8 cellular contexts compared by ENCODE assay signal in the genomic region with DNA sequence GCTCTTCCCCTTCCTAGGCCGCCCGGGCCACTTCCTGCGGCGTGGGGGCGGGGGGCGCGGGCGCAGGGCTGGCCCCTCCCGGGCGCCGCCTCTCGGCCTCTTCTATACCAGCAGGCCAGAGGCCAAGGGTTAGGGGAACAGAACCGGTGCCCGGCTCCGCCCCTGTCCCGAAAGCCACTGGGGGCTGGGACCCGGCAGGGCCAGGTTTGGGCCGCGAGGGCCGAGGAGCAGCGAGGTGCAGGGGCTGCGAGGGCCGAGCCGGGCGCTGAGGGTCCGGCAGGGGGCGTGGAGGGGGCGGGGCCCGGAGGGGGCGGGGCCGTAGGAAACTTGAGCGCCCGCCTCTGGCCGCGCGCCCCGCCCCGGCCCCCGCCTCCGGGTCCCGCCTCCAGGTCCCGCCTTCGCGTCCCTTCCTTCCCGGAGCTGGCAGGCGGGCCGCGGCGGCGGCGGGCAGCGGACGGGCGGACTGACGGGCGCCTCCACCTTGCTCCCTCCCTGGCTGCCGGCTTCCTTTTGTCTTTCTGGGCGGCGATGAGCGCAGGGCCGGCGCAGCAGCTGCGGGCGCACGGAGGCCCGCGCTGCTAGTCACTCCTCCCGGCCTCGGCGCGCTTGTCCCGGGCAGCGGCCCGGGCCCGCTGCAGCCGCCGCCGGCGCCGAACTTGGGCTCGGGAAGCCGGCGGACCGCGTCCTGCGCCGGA. TPM values are rescaled to one million over a fixed set of nuclear protein-coding genes. Genes with fewer than 3 reads are reported as not detected.
A peak's percentile ranks its signal among the peaks of the same experiment; 100 is the strongest.
DNase-seq lines count a peak whose midpoint lies in the region; ATAC-seq, FAIRE-seq and TF ChIP-seq lines count a peak whose summit lies in the region.

A gene (plus strand): TSS at position 426 of the 695 bp plus-strand sequence. CDS start 116,854 bp downstream, outside the sequence.

- H3K9me3 ChIP-seq in psoas muscle = no peaks in the 10 kb centered on the region

- peak within 1 kb of the TSS; percentile 94 for H3K4me3 ChIP-seq in HFF-Myc (replicated peaks; ENCODE audit: low read depth, low read length)
- H3K4me3 ChIP-seq in psoas muscle = peak within 1 kb of the TSS; percentile 76

- H3K4me1 ChIP-seq in psoas muscle = no peaks in the 10 kb centered on the region

- no peaks in the 10 kb centered on the region for H3K36me3 ChIP-seq in psoas muscle (ENCODE audit: insufficient read depth in 1 of 2, low read depth in 1 of 2)

- ATAC-seq in left ventricle myocardium superior = peak; percentile 94
- ATAC-seq in psoas muscle = peak; percentile 88 to 93 (median 92)

- peak; percentile 57 for TF ChIP-seq CTCF in GM12873 (IDR thresholded peaks at IDR 0.05; ENCODE audit: insufficient read depth, low read depth, low read length, missing control alignments)
- TF ChIP-seq CTCF in HFF-Myc (IDR thresholded peaks at IDR 0.05; ENCODE audit: low read depth, low read length, missing control alignments) = peak; percentile 37
- TF ChIP-seq CTCF in psoas muscle (IDR thresholded peaks at IDR 0.05) = peak; percentile 47

- DNase-seq in HFF-Myc (ENCODE audit: extremely low read depth, low read depth) = no peak
- peak; percentile 93 for DNase-seq in NAMALWA (ENCODE audit: low spot score)
- peak; percentile 51 for DNase-seq in amniotic stem cell (lab: John Stamatoyannopoulos, UW)
- DNase-seq in left ventricle myocardium superior = peak; percentile 94
- peak; percentile 88 to 90 for DNase-seq in psoas muscle
- peak; percentile 98 for DNase-seq in urothelium cell line (ENCODE audit: low spot score)

- peak within 1 kb of the TSS; percentile 68 for H3K27ac ChIP-seq in psoas muscle

- 1 to 2% (median 1%) methylated on average over 34 to 87 of the region's 87 CpGs for WGBS in psoas muscle, 3 donors

- peaks cover 0 to 4% (median 0%) of the 10 kb centered on the region in 3 donors for H3K27me3 ChIP-seq in psoas muscle (ENCODE audit: insufficient read depth in 3 of 3, low read length in 2 of 3)

- intact Hi-C loops in T-helper 1 cell treated with Interleukin-12 subunit alpha and Interleukin-12 subunit beta and Interleukin-4 antibody, amounts not matched to agents 30 ng/mL and 1 ng/mL, for 36 hours (cut with micrococcal nuclease) = loop anchor here (1.0 to 10.0 kb wide), 15 partner anchors 32 to 1465 kb away; a partner anchor contains a TSS
- intact Hi-C loops in left ventricle myocardium superior (cut with micrococcal nuclease) (no loop called here), psoas muscle (cut with DNase I) (loop anchor here (2.0 to 10.0 kb wide), 3 partner anchors 100 to 158 kb away; no protein-coding TSS in a partner anchor)

- no peak for FAIRE-seq in urothelium cell line (lab: Jason Lieb, UNC)

RNA-seq across cellular contexts. Expression of the gene that starts here (rescaled TPM):
- total RNA-seq in T-helper 1 cell treated with Interleukin-12 subunit alpha and Interleukin-12 subunit beta and Interleukin-4 antibody, amounts not matched to agents 30 ng/mL and 1 ng/mL, for 36 hours = 47.5 and 53.9 TPM in 2 replicates
- total RNA-seq in left ventricle myocardium superior (40.5 TPM), psoas muscle (100 to 1,000 TPM in 1 of 4 donors, 10 to 100 TPM in 3; 16.1 to 101 (median 25.9) TPM)
- 100 to 1,000 TPM in 1 of 3 donors, 10 to 100 TPM in 2; 20.0 to 182 (median 42.9) TPM for polyA plus RNA-seq in psoas muscle
